In genomic region chr17:45388604-45389325, GRCh38 we compare ENCODE assay signal across 1 cellular context.
TF ChIP-seq lines count a peak whose summit lies in the region.

No MANE protein-coding gene starts in this region.

TF ChIP-seq in IMR-90, 13 proteins besides CTCF, POLR2A, EP300 and RAD21:
- TF ChIP-seq NFE2L2 (IDR thresholded peaks at IDR 0.05; ENCODE audit: low read depth, low read length) (no peak), MXI1 (IDR thresholded peaks at IDR 0.05; ENCODE audit: borderline replicate concordance, low read depth, low read length) (no peak), RFX5 (IDR thresholded peaks at IDR 0.05; ENCODE audit: low read depth, low read length) (no peak), FOS (IDR thresholded peaks at IDR 0.05; ENCODE audit: low read depth, low read length) (no peak), BHLHE40 (IDR thresholded peaks at IDR 0.05; ENCODE audit: low read depth, low read length) (no peak), MAZ (IDR thresholded peaks at IDR 0.05; ENCODE audit: borderline replicate concordance, low read depth, low read length) (no peak; the same call in 1 of the 2 replicates), CEBPB (IDR thresholded peaks at IDR 0.05; ENCODE audit: low read depth, low read length) (no peak)
- TF ChIP-seq, protein P1, sequence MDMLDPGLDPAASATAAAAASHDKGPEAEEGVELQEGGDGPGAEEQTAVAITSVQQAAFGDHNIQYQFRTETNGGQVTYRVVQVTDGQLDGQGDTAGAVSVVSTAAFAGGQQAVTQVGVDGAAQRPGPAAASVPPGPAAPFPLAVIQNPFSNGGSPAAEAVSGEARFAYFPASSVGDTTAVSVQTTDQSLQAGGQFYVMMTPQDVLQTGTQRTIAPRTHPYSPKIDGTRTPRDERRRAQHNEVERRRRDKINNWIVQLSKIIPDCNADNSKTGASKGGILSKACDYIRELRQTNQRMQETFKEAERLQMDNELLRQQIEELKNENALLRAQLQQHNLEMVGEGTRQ (IDR thresholded peaks at IDR 0.05; ENCODE audit: low read depth, low read length) = no peak
- TF ChIP-seq, protein P2, sequence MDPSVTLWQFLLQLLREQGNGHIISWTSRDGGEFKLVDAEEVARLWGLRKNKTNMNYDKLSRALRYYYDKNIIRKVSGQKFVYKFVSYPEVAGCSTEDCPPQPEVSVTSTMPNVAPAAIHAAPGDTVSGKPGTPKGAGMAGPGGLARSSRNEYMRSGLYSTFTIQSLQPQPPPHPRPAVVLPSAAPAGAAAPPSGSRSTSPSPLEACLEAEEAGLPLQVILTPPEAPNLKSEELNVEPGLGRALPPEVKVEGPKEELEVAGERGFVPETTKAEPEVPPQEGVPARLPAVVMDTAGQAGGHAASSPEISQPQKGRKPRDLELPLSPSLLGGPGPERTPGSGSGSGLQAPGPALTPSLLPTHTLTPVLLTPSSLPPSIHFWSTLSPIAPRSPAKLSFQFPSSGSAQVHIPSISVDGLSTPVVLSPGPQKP (IDR thresholded peaks at IDR 0.05; ENCODE audit: borderline replicate concordance, low read depth, low read length) = no peak
